ENCODE assay signal across 1 cellular context in genomic region chr1:156658496-156658895, GRCh38.
TF ChIP-seq lines count a peak whose summit lies in the region.

No MANE protein-coding gene starts in this region.

TF ChIP-seq in H1, 55 proteins besides CTCF, POLR2A, EP300 and RAD21:
- TF ChIP-seq TCF12 (IDR thresholded peaks at IDR 0.05; ENCODE audit: low read depth, low read length) (no peak), CTBP2 (IDR thresholded peaks at IDR 0.05; ENCODE audit: borderline replicate concordance, insufficient read depth, insufficient read length, low read length) (no peak), SIRT6 (IDR thresholded peaks at IDR 0.05; ENCODE audit: low read length) (no peak), NANOG (IDR thresholded peaks at IDR 0.05; ENCODE audit: insufficient read depth, low read depth, low read length, poor library complexity, severe bottlenecking) (no peak), POLR2AphosphoS5 (IDR thresholded peaks at IDR 0.05; ENCODE audit: low read depth, low read length) (no peak), NRF1 (IDR thresholded peaks at IDR 0.05; ENCODE audit: low read depth, low read length) (no peak), CEBPB (IDR thresholded peaks at IDR 0.05; ENCODE audit: low read depth, low read length) (no peak), JUN (IDR thresholded peaks at IDR 0.05; ENCODE audit: low read depth, low read length) (no peak), CBX5 (IDR thresholded peaks at IDR 0.05; ENCODE audit: low read depth, low read length) (no peak), RXRA (IDR thresholded peaks at IDR 0.05; ENCODE audit: insufficient read depth, low read depth, low read length) (no peak), ASH2L (IDR thresholded peaks at IDR 0.05; ENCODE audit: low read length) (no peak), FOSL1 (IDR thresholded peaks at IDR 0.05; ENCODE audit: insufficient read depth, low read depth, low read length) (no peak), BRCA1 (IDR thresholded peaks at IDR 0.05; ENCODE audit: low read depth, low read length) (no peak), SP4 (IDR thresholded peaks at IDR 0.05; ENCODE audit: low read length) (no peak), TEAD4 (IDR thresholded peaks at IDR 0.05; ENCODE audit: low read depth, low read length) (no peak), SRF (IDR thresholded peaks at IDR 0.05; ENCODE audit: low read depth, low read length) (no peak), GTF2F1 (IDR thresholded peaks at IDR 0.05; ENCODE audit: borderline replicate concordance, low read depth, low read length) (no peak), POU5F1 (IDR thresholded peaks at IDR 0.05; ENCODE audit: low read depth, low read length) (no peak), GABPA (IDR thresholded peaks at IDR 0.05; ENCODE audit: borderline replicate concordance, insufficient read depth, low read length) (no peak)
- TF ChIP-seq, protein P1, sequence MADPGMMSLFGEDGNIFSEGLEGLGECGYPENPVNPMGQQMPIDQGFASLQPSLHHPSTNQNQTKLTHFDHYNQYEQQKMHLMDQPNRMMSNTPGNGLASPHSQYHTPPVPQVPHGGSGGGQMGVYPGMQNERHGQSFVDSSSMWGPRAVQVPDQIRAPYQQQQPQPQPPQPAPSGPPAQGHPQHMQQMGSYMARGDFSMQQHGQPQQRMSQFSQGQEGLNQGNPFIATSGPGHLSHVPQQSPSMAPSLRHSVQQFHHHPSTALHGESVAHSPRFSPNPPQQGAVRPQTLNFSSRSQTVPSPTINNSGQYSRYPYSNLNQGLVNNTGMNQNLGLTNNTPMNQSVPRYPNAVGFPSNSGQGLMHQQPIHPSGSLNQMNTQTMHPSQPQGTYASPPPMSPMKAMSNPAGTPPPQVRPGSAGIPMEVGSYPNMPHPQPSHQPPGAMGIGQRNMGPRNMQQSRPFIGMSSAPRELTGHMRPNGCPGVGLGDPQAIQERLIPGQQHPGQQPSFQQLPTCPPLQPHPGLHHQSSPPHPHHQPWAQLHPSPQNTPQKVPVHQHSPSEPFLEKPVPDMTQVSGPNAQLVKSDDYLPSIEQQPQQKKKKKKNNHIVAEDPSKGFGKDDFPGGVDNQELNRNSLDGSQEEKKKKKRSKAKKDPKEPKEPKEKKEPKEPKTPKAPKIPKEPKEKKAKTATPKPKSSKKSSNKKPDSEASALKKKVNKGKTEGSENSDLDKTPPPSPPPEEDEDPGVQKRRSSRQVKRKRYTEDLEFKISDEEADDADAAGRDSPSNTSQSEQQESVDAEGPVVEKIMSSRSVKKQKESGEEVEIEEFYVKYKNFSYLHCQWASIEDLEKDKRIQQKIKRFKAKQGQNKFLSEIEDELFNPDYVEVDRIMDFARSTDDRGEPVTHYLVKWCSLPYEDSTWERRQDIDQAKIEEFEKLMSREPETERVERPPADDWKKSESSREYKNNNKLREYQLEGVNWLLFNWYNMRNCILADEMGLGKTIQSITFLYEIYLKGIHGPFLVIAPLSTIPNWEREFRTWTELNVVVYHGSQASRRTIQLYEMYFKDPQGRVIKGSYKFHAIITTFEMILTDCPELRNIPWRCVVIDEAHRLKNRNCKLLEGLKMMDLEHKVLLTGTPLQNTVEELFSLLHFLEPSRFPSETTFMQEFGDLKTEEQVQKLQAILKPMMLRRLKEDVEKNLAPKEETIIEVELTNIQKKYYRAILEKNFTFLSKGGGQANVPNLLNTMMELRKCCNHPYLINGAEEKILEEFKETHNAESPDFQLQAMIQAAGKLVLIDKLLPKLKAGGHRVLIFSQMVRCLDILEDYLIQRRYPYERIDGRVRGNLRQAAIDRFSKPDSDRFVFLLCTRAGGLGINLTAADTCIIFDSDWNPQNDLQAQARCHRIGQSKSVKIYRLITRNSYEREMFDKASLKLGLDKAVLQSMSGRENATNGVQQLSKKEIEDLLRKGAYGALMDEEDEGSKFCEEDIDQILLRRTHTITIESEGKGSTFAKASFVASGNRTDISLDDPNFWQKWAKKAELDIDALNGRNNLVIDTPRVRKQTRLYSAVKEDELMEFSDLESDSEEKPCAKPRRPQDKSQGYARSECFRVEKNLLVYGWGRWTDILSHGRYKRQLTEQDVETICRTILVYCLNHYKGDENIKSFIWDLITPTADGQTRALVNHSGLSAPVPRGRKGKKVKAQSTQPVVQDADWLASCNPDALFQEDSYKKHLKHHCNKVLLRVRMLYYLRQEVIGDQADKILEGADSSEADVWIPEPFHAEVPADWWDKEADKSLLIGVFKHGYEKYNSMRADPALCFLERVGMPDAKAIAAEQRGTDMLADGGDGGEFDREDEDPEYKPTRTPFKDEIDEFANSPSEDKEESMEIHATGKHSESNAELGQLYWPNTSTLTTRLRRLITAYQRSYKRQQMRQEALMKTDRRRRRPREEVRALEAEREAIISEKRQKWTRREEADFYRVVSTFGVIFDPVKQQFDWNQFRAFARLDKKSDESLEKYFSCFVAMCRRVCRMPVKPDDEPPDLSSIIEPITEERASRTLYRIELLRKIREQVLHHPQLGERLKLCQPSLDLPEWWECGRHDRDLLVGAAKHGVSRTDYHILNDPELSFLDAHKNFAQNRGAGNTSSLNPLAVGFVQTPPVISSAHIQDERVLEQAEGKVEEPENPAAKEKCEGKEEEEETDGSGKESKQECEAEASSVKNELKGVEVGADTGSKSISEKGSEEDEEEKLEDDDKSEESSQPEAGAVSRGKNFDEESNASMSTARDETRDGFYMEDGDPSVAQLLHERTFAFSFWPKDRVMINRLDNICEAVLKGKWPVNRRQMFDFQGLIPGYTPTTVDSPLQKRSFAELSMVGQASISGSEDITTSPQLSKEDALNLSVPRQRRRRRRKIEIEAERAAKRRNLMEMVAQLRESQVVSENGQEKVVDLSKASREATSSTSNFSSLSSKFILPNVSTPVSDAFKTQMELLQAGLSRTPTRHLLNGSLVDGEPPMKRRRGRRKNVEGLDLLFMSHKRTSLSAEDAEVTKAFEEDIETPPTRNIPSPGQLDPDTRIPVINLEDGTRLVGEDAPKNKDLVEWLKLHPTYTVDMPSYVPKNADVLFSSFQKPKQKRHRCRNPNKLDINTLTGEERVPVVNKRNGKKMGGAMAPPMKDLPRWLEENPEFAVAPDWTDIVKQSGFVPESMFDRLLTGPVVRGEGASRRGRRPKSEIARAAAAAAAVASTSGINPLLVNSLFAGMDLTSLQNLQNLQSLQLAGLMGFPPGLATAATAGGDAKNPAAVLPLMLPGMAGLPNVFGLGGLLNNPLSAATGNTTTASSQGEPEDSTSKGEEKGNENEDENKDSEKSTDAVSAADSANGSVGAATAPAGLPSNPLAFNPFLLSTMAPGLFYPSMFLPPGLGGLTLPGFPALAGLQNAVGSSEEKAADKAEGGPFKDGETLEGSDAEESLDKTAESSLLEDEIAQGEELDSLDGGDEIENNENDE (IDR thresholded peaks at IDR 0.05; ENCODE audit: insufficient replicate concordance, low read length), result no peak
